In the genomic region with DNA sequence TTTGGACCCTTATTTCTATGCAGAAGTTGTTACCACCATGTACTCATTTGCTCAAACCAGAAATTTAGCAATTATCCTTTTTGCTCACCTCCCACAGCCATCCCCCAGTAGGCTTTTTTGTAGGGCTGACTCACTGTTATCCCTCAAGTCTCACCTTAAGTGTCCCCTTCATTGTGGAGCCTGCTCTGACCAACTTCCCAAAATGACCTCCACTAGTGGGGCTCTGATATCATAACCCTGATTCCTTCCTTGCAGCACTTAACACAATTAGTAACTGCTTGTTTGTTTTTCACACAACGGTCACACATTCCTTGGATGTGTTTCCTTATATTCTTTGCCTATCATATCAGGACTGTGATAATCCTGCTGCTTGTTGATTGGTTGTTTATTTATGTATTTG, we compare ENCODE assay signal across 31 cellular contexts.
"Had no signal": no experiment of that assay in that cellular context is flagged by ENCODE, and none has a peak within 500 bp of the region (broad histone marks: within the 10 kb centered on the region; RNA-seq: fewer than 3 reads in every experiment).

No MANE protein-coding gene starts in this region.

- H3K27ac ChIP-seq: adrenal gland, body of pancreas, colonic mucosa had no signal

- DNase-seq: activated CD4-positive, alpha-beta memory T cell treated with anti-CD3 and anti-CD28 coated beads for 36 hours; activated CD4-positive, alpha-beta T cell treated with anti-CD3 and anti-CD28 coated beads for 36 hours; activated CD4-positive, alpha-beta T cell treated with anti-CD3 and anti-CD28 coated beads, Interleukin-2, amount 10 ng/mL, durations not matched to agents 24 days and 14 days; activated CD4-positive, CD25-positive, alpha-beta regulatory T cell; activated CD4-positive, CD25-positive, alpha-beta regulatory T cell treated with anti-CD3 and anti-CD28 coated beads, Interleukin-2, amount 50 U/mL, for 72 hours; activated CD8-positive, alpha-beta memory T cell treated with anti-CD3 and anti-CD28 coated beads, Interleukin-2, amount 10 ng/mL, durations not matched to agents 7 days and 5 days; activated CD8-positive, alpha-beta memory T cell treated with anti-CD3 and anti-CD28 coated beads, Interleukin-2, amount 50 U/mL, for 4 hours; activated CD8-positive, alpha-beta T cell treated with anti-CD3 and anti-CD28 coated beads, Interleukin-2, amount 10 ng/mL, durations not matched to agents 7 days and 5 days; activated effector memory CD4-positive, alpha-beta T cell treated with Interleukin-2 at 50 U/mL for 16 hours; activated gamma-delta T cell treated with Interleukin-2 at 50 U/mL for 16 hours; activated naive CD4-positive, alpha-beta T cell treated with anti-CD3 and anti-CD28 coated beads for 36 hours; activated naive CD8-positive, alpha-beta T cell treated with anti-CD3 and anti-CD28 coated beads for 36 hours; activated naive CD8-positive, alpha-beta T cell treated with anti-CD3 and anti-CD28 coated beads, Interleukin-2, amount 50 U/mL, for 24 hours; activated T-cell treated with anti-CD3 and anti-CD28 coated beads, Interleukin-2, amount 50 U/mL, for 24 hours; adrenal gland; amygdala; aorta; body of pancreas; central memory CD4-positive, alpha-beta T cell; cerebellar nuclear complex; colonic mucosa; effector CD8-positive, alpha-beta T cell; foreskin fibroblast; head of caudate nucleus; T-helper 1 cell; T-helper 17 cell; T1000 had no signal

- H3K4me1 Mint-ChIP-seq: activated CD4-positive, alpha-beta T cell treated with anti-CD3 and anti-CD28 coated beads for 36 hours; activated CD4-positive, alpha-beta T cell treated with anti-CD3 and anti-CD28 coated beads, Interleukin-2, amount 10 ng/mL, durations not matched to agents 24 days and 14 days; activated CD8-positive, alpha-beta memory T cell treated with anti-CD3 and anti-CD28 coated beads, Interleukin-2, amount 10 ng/mL, durations not matched to agents 7 days and 5 days; activated naive CD4-positive, alpha-beta T cell treated with anti-CD3 and anti-CD28 coated beads, Interleukin-2, amount 50 U/mL, for 24 hours; activated naive CD8-positive, alpha-beta T cell treated with anti-CD3 and anti-CD28 coated beads for 36 hours; activated naive CD8-positive, alpha-beta T cell treated with anti-CD3 and anti-CD28 coated beads, Interleukin-2, amount 50 U/mL, for 24 hours; activated T-helper 17 cell treated with anti-CD3 and anti-CD28 coated beads, Interleukin-2, amount 50 U/mL, for 72 hours had no signal

- H3K27me3 ChIP-seq: adrenal gland, body of pancreas, colonic mucosa had no signal

- H3K4me3 ChIP-seq: adrenal gland, body of pancreas, colonic mucosa had no signal

- ATAC-seq: activated CD4-positive, alpha-beta T cell treated with anti-CD3 and anti-CD28 coated beads for 36 hours; activated CD8-positive, alpha-beta memory T cell treated with anti-CD3 and anti-CD28 coated beads, Interleukin-2, amount 10 ng/mL, durations not matched to agents 7 days and 5 days; activated CD8-positive, alpha-beta T cell treated with anti-CD3 and anti-CD28 coated beads, Interleukin-2, amount 10 ng/mL, durations not matched to agents 7 days and 5 days; activated naive CD8-positive, alpha-beta T cell treated with anti-CD3 and anti-CD28 coated beads, Interleukin-2, amount 50 U/mL, for 24 hours; activated T-helper 17 cell treated with anti-CD3 and anti-CD28 coated beads, Interleukin-2, amount 50 U/mL, for 72 hours; body of pancreas; esophagus mucosa; T-helper 17 cell had no signal

- H3K27ac Mint-ChIP-seq: activated CD4-positive, alpha-beta memory T cell treated with anti-CD3 and anti-CD28 coated beads for 36 hours; activated CD4-positive, alpha-beta T cell treated with anti-CD3 and anti-CD28 coated beads for 36 hours; activated CD4-positive, alpha-beta T cell treated with anti-CD3 and anti-CD28 coated beads, Interleukin-2, amount 10 ng/mL, durations not matched to agents 24 days and 14 days; activated CD8-positive, alpha-beta memory T cell treated with anti-CD3 and anti-CD28 coated beads, Interleukin-2, amount 10 ng/mL, durations not matched to agents 7 days and 5 days; activated CD8-positive, alpha-beta T cell treated with anti-CD3 and anti-CD28 coated beads, Interleukin-2, amount 10 ng/mL, durations not matched to agents 7 days and 5 days; activated naive CD4-positive, alpha-beta T cell treated with anti-CD3 and anti-CD28 coated beads for 36 hours; activated naive CD4-positive, alpha-beta T cell treated with anti-CD3 and anti-CD28 coated beads, Interleukin-2, amount 50 U/mL, for 24 hours; activated naive CD8-positive, alpha-beta T cell treated with anti-CD3 and anti-CD28 coated beads for 36 hours; activated naive CD8-positive, alpha-beta T cell treated with anti-CD3 and anti-CD28 coated beads, Interleukin-2, amount 50 U/mL, for 24 hours; activated T-cell treated with anti-CD3 and anti-CD28 coated beads, Interleukin-2, amount 50 U/mL, for 24 hours; activated T-helper 17 cell treated with anti-CD3 and anti-CD28 coated beads, Interleukin-2, amount 50 U/mL, for 72 hours; T-helper 17 cell; T-helper 2 cell treated with Interferon-gamma antibody and Interleukin-4, amounts not matched to agents 5 μg/mL and 100 μg/mL, for 36 hours had no signal

- H3K9me3 ChIP-seq: adrenal gland, body of pancreas, colonic mucosa had no signal

- H3K4me3 Mint-ChIP-seq: activated CD4-positive, alpha-beta memory T cell treated with anti-CD3 and anti-CD28 coated beads for 36 hours; activated CD4-positive, alpha-beta T cell treated with anti-CD3 and anti-CD28 coated beads for 36 hours; activated CD4-positive, alpha-beta T cell treated with anti-CD3 and anti-CD28 coated beads, Interleukin-2, amount 10 ng/mL, durations not matched to agents 24 days and 14 days; activated CD8-positive, alpha-beta memory T cell treated with anti-CD3 and anti-CD28 coated beads, Interleukin-2, amount 10 ng/mL, durations not matched to agents 7 days and 5 days; activated CD8-positive, alpha-beta T cell treated with anti-CD3 and anti-CD28 coated beads, Interleukin-2, amount 10 ng/mL, durations not matched to agents 7 days and 5 days; activated naive CD4-positive, alpha-beta T cell treated with anti-CD3 and anti-CD28 coated beads for 36 hours; activated naive CD4-positive, alpha-beta T cell treated with anti-CD3 and anti-CD28 coated beads, Interleukin-2, amount 50 U/mL, for 24 hours; activated naive CD8-positive, alpha-beta T cell treated with anti-CD3 and anti-CD28 coated beads for 36 hours; activated naive CD8-positive, alpha-beta T cell treated with anti-CD3 and anti-CD28 coated beads, Interleukin-2, amount 50 U/mL, for 24 hours; activated T-cell treated with anti-CD3 and anti-CD28 coated beads, Interleukin-2, amount 50 U/mL, for 24 hours; activated T-helper 17 cell treated with anti-CD3 and anti-CD28 coated beads, Interleukin-2, amount 50 U/mL, for 72 hours; T-helper 17 cell; T-helper 2 cell treated with Interferon-gamma antibody and Interleukin-4, amounts not matched to agents 5 μg/mL and 100 μg/mL, for 36 hours had no signal

- H3K4me1 ChIP-seq: adrenal gland, body of pancreas, colonic mucosa had no signal

- H3K9me3 Mint-ChIP-seq: activated CD4-positive, alpha-beta memory T cell treated with anti-CD3 and anti-CD28 coated beads for 36 hours; activated naive CD4-positive, alpha-beta T cell treated with anti-CD3 and anti-CD28 coated beads for 36 hours; activated naive CD4-positive, alpha-beta T cell treated with anti-CD3 and anti-CD28 coated beads, Interleukin-2, amount 50 U/mL, for 24 hours; activated naive CD8-positive, alpha-beta T cell treated with anti-CD3 and anti-CD28 coated beads for 36 hours; activated naive CD8-positive, alpha-beta T cell treated with anti-CD3 and anti-CD28 coated beads, Interleukin-2, amount 50 U/mL, for 24 hours; activated T-cell treated with anti-CD3 and anti-CD28 coated beads, Interleukin-2, amount 50 U/mL, for 24 hours; activated T-helper 17 cell treated with anti-CD3 and anti-CD28 coated beads, Interleukin-2, amount 50 U/mL, for 72 hours; T-helper 2 cell treated with Interferon-gamma antibody and Interleukin-4, amounts not matched to agents 5 μg/mL and 100 μg/mL, for 36 hours had no signal

- H3K27me3 Mint-ChIP-seq: activated CD4-positive, alpha-beta memory T cell treated with anti-CD3 and anti-CD28 coated beads for 36 hours; activated CD4-positive, alpha-beta T cell treated with anti-CD3 and anti-CD28 coated beads for 36 hours; activated CD4-positive, alpha-beta T cell treated with anti-CD3 and anti-CD28 coated beads, Interleukin-2, amount 10 ng/mL, durations not matched to agents 24 days and 14 days; activated CD8-positive, alpha-beta memory T cell treated with anti-CD3 and anti-CD28 coated beads, Interleukin-2, amount 10 ng/mL, durations not matched to agents 7 days and 5 days; activated naive CD4-positive, alpha-beta T cell treated with anti-CD3 and anti-CD28 coated beads, Interleukin-2, amount 50 U/mL, for 24 hours; activated naive CD8-positive, alpha-beta T cell treated with anti-CD3 and anti-CD28 coated beads for 36 hours; activated naive CD8-positive, alpha-beta T cell treated with anti-CD3 and anti-CD28 coated beads, Interleukin-2, amount 50 U/mL, for 24 hours; activated T-cell treated with anti-CD3 and anti-CD28 coated beads, Interleukin-2, amount 50 U/mL, for 24 hours; activated T-helper 17 cell treated with anti-CD3 and anti-CD28 coated beads, Interleukin-2, amount 50 U/mL, for 72 hours; T-helper 17 cell had no signal
